In genomic region chr20:43590392-43591303, GRCh38 we compare ENCODE assay signal across 8 cellular contexts. TPM values are rescaled to one million over a fixed set of nuclear protein-coding genes. Genes with fewer than 3 reads are reported as not detected.
A peak's percentile ranks its signal among the peaks of the same experiment; 100 is the strongest.
DNase-seq lines count a peak whose midpoint lies in the region; ATAC-seq and TF ChIP-seq lines count a peak whose summit lies in the region.

A gene with protein sequence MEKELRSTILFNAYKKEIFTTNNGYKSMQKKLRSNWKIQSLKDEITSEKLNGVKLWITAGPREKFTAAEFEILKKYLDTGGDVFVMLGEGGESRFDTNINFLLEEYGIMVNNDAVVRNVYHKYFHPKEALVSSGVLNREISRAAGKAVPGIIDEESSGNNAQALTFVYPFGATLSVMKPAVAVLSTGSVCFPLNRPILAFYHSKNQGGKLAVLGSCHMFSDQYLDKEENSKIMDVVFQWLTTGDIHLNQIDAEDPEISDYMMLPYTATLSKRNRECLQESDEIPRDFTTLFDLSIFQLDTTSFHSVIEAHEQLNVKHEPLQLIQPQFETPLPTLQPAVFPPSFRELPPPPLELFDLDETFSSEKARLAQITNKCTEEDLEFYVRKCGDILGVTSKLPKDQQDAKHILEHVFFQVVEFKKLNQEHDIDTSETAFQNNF (plus strand): TSS chr20:43590937. CDS start chr20:43594699, 3,762 bp downstream.

- CTCF ChIA-PET in OCI-LY7 (lab: Charles Lee; ENCODE audit: unreplicated experiment) = interaction anchor here (0.6 kb wide), 2 partner anchors 27 to 138 kb away, joined by 7 to 8 read pairs; no protein-coding TSS in a partner anchor

- intact Hi-C loops in OCI-LY7 (cut with micrococcal nuclease; ENCODE audit: unreplicated experiment) = loop anchor here (1.0 kb wide), 1 partner anchor 102 kb away; no protein-coding TSS in a partner anchor

- H3K4me2 ChIP-seq in OCI-LY7 (ENCODE audit: low read length) = peak within 1 kb of the TSS; percentile 84

- POLR2A ChIA-PET in OCI-LY7 (lab: Charles Lee) = interaction anchor here (0.6 to 1.4 kb wide), 11 partner anchors 14 to 539 kb away, joined by 3 to 8 read pairs (median 4); no protein-coding TSS in a partner anchor

- no TSS peak for BruUV-seq in OCI-LY7 (replicated peaks; lab: Mats Ljungman, UMichigan)

- no peak; the same call in 1 of the 2 replicates for TF ChIP-seq CTCF in OCI-LY7 (conservative IDR thresholded peaks at IDR 0.05; ENCODE audit: low read length)

- H3K36me3 ChIP-seq in OCI-LY7 (ENCODE audit: insufficient read depth, low read length) = peaks cover 15% of the 10 kb centered on the region

- H3K4me1 ChIP-seq in OCI-LY7 (ENCODE audit: insufficient read depth, low read length, poor library complexity, severe bottlenecking) = peaks cover 17% of the 10 kb centered on the region
- peaks cover 20% of the 10 kb centered on the region for H3K4me1 ChIP-seq in mononuclear cell (ENCODE audit: insufficient read depth, low read length)

- peak; percentile 96 for DNase-seq in D341Med (ENCODE audit: low spot score)
- DNase-seq in HuH-7.5 (ENCODE audit: low spot score) = peak; percentile 90
- peak; percentile 95 for DNase-seq in OCI-LY7 (ENCODE audit: low spot score)
- peak; percentile 83 for DNase-seq in activated T-cell treated with anti-CD3 and anti-CD28 coated beads for 24 hours (ENCODE audit: low read depth)
- DNase-seq in epidermal melanocyte (ENCODE audit: insufficient read length, low spot score) = peak; percentile 79
- DNase-seq in stimulated activated CD8-positive, alpha-beta memory T cell treated with anti-CD3 and anti-CD28 coated beads, Interleukin-4, amount 100 ng/mL, for 1 hour (ENCODE audit: low read depth in 2 of 2, low spot score in 1 of 2) = peak; percentile 64 to 73

- ATAC-seq in GM21515 (IDR thresholded peaks at IDR 0.05; ENCODE audit: unreplicated experiment) = peak; percentile 99

- peak within 1 kb of the TSS; percentile 91 for H2AFZ ChIP-seq in OCI-LY7 (ENCODE audit: low read length)

- H3K9me3 ChIP-seq in OCI-LY7 (ENCODE audit: low read length) (no peaks in the 10 kb centered on the region), mononuclear cell (ENCODE audit: low read depth, low read length) (no peaks in the 10 kb centered on the region)

- no peaks in the 10 kb centered on the region for H4K20me1 ChIP-seq in OCI-LY7 (ENCODE audit: insufficient read depth, low read length)

- H3K4me3 ChIP-seq in OCI-LY7 (ENCODE audit: low read depth, low read length, poor library complexity, severe bottlenecking) = peak within 1 kb of the TSS; percentile 83
- H3K4me3 ChIP-seq in mononuclear cell (ENCODE audit: low read length) = peak within 1 kb of the TSS; percentile 77

- no peaks in the 10 kb centered on the region for H3K27me3 ChIP-seq in mononuclear cell (ENCODE audit: insufficient read depth, low read length)

- H3K9me2 ChIP-seq in OCI-LY7 (ENCODE audit: insufficient read depth, low read length) = no peaks in the 10 kb centered on the region

- peaks cover 16% of the 10 kb centered on the region for H3K79me2 ChIP-seq in OCI-LY7 (ENCODE audit: insufficient read depth, low read depth, low read length)

- peak within 1 kb of the TSS; percentile 35 for H3K27ac ChIP-seq in OCI-LY7 (ENCODE audit: low read depth, low read length, poor library complexity, severe bottlenecking)

RNA-seq across cellular contexts. Expression of the gene that starts here (rescaled TPM):
- total RNA-seq in OCI-LY7 (2014; rRNA removed; shearing (Covaris generic)) = 20.6 and 24.7 TPM in 2 replicates
- total RNA-seq in OCI-LY7 (2022) (22.7 and 26.2 TPM in 2 replicates), mononuclear cell (18.8 TPM)

Comparison
In these comparisons a context has a peak if more than half of its experiments do, and no peak if none do; other contexts are left out.
1. Peak in every context shown above with its lines: DNase-seq, ATAC-seq, H3K4me3 ChIP-seq and H3K27ac ChIP-seq.